In the genomic region with DNA sequence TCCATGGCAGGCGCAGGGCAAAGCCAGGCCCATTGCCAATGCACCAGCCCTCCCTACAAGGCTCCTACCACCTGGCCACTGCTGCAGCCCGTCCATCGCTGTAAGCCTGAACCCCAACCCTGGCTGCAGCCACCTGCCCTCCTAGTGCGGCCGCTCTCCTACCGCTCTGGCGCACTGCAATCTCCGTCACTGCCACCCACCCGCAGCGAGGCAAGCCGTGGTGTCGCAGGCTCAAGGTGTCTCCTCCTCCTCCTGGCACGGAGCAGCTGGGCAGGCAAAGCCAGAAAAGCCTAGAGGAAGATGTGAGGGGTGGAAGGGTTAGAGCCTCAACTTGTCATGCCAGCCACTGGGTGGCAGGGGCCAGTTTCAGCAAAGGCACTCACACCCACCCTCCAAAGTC, we compare ENCODE assay signal across 14 cellular contexts. TPM values are rescaled to one million over a fixed set of nuclear protein-coding genes. Genes with fewer than 3 reads are reported as not detected.
"Had no signal": no experiment of that assay in that cellular context is flagged by ENCODE, and none has a peak within 500 bp of the region (broad histone marks: within the 10 kb centered on the region; RNA-seq: fewer than 3 reads in every experiment).

No MANE protein-coding gene starts in this region.

RNA-seq across cellular contexts. Expression of a gene that starts 50.1 kb away (rescaled TPM):
- total RNA-seq: activated B cell treated with CpG ODN at 0.5 μM for 24 hours; activated CD4-positive, alpha-beta memory T cell treated with anti-CD3 and anti-CD28 coated beads for 36 hours; activated CD4-positive, alpha-beta memory T cell treated with anti-CD3 and anti-CD28 coated beads, Interleukin-2, amount 10 ng/mL, durations not matched to agents 7 days and 5 days; activated CD4-positive, alpha-beta T cell treated with anti-CD3 and anti-CD28 coated beads for 36 hours; activated CD4-positive, alpha-beta T cell treated with anti-CD3 and anti-CD28 coated beads, Interleukin-2, amount 10 ng/mL, durations not matched to agents 24 days and 14 days; activated CD4-positive, alpha-beta T cell treated with anti-CD3 and anti-CD28 coated beads, Interleukin-2, amount 10 ng/mL, durations not matched to agents 7 days and 5 days; activated CD8-positive, alpha-beta memory T cell treated with anti-CD3 and anti-CD28 coated beads for 36 hours; activated CD8-positive, alpha-beta memory T cell treated with anti-CD3 and anti-CD28 coated beads, Interleukin-2, amount 10 ng/mL, durations not matched to agents 7 days and 5 days; activated CD8-positive, alpha-beta T cell treated with anti-CD3 and anti-CD28 coated beads for 36 hours; activated CD8-positive, alpha-beta T cell treated with anti-CD3 and anti-CD28 coated beads, Interleukin-2, amount 10 ng/mL, durations not matched to agents 7 days and 5 days; T-helper 1 cell treated with Interleukin-12 subunit alpha and Interleukin-12 subunit beta and Interleukin-4 antibody, amounts not matched to agents 30 ng/mL and 1 ng/mL, for 36 hours; T-helper 17 cell; T-helper 2 cell treated with Interferon-gamma antibody and Interleukin-4, amounts not matched to agents 100 ng/mL and 5 ng/mL, for 36 hours; WTC11 had no signal
